Comparison of ENCODE assay signal across 1 cellular context in genomic region chr9:124017064-124017928, GRCh38.
TF ChIP-seq lines count a peak whose summit lies in the region.

No MANE protein-coding gene starts in this region.

TF ChIP-seq in HepG2, 621 proteins besides CTCF, POLR2A, EP300 and RAD21 (continued from another document):
- TF ChIP-seq MYNN (CRISPR knock-in tag; IDR thresholded peaks at IDR 0.05; ENCODE audit: low read depth) (no peak), MED1 (CRISPR knock-in tag; IDR thresholded peaks at IDR 0.05) (no peak), ZNF687 (CRISPR knock-in tag; IDR thresholded peaks at IDR 0.05) (peak; percentile 25; the same call in 1 of the 2 replicates), GABPB1 (CRISPR knock-in tag; IDR thresholded peaks at IDR 0.05) (peak; percentile 65; the same call in 1 of the 2 replicates), UBTF (CRISPR knock-in tag; IDR thresholded peaks at IDR 0.05) (0 out of 2 replicates have a peak, but pooled peaks have one; percentile 35), LRRFIP1 (CRISPR knock-in tag; conservative IDR thresholded peaks at IDR 0.05) (no peak), ZNF777 (CRISPR knock-in tag; IDR thresholded peaks at IDR 0.05) (peak; percentile 92), KLF12 (CRISPR knock-in tag; IDR thresholded peaks at IDR 0.05; ENCODE audit: borderline replicate concordance) (no peak), ATF1 (CRISPR knock-in tag; IDR thresholded peaks at IDR 0.05) (no peak), EZH2 (conservative IDR thresholded peaks at IDR 0.05; ENCODE audit: low read depth, low read length) (peak; percentile 72; the same call in 1 of the 2 replicates), ZNF501 (CRISPR knock-in tag; IDR thresholded peaks at IDR 0.05) (peak; percentile 33; the same call in 1 of the 2 replicates), DMTF1 (CRISPR knock-in tag; IDR thresholded peaks at IDR 0.05) (no peak), NR2C2 (CRISPR knock-in tag; IDR thresholded peaks at IDR 0.05; ENCODE audit: borderline replicate concordance) (peak; percentile 21; the same call in 1 of the 2 replicates)
